ENCODE assay signal across 7 cellular contexts in the genomic region with DNA sequence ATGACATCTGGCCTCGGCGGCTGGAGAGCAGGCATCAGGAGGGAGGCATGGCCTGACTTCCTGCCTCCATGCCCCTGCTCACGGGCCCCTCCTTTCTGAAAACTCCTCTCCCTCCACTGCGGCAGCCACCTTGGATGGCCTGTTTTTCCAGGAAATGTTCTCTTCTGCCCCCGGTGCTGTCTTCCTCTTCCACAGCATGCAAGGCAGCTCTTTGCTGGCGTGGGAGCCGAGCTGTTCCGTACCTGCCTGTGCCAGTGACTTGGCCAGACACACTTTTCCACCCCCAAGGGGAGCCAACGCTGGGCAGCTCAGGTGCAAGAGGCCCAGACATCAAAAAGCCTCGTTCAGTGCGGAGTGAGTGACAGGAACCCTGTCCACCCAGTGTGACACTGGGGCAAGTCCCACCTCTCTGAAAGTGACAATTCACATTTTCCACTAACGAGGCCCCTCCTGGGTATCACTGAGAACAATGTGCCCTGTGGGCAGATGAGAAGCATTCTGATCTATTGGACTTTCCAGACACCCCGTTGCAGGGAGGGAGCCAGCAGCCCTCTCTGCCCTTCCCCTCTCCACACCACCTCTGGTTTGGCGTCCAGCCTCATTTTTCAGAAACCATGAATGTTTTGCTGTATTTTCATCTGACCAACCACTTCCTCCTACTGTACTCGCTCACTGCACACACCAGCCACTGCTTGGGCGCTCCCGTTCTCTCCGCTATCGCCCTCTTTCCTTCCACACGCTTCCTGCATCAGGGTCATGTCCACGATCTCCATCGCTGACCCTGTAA. TPM values are rescaled to one million over a fixed set of nuclear protein-coding genes. Genes with fewer than 3 reads are reported as not detected.
DNase-seq lines count a peak whose midpoint lies in the region; ATAC-seq and TF ChIP-seq lines count a peak whose summit lies in the region.

No MANE protein-coding gene starts in this region.

- H4K20me1 ChIP-seq in neural progenitor cell (ENCODE audit: low read depth) = peaks cover 5% of the 10 kb centered on the region

- ATAC-seq in GM19351 (IDR thresholded peaks at IDR 0.05; ENCODE audit: unreplicated experiment) = peak; percentile 84
- peak; percentile 75 for ATAC-seq in HG03175 (IDR thresholded peaks at IDR 0.05; ENCODE audit: unreplicated experiment)

- no peaks in the 10 kb centered on the region for H3K9me3 Mint-ChIP-seq in neural progenitor cell

- peak; percentile 32 to 74 (median 50) for DNase-seq in activated CD4-positive, CD25-positive, alpha-beta regulatory T cell (lab: John Stamatoyannopoulos, UW)
- DNase-seq in caudate nucleus (lab: John Stamatoyannopoulos, UW) = peak in 22 of 61 donors; percentile 8 to 46 (median 26)
- peak; percentile 18 for DNase-seq in neural progenitor cell (ENCODE audit: low spot score)
- peak in 6 of 49 donors; percentile 15 to 52 (median 32) for DNase-seq in substantia nigra (lab: John Stamatoyannopoulos, UW)
- no peak for DNase-seq in HEK293T (ENCODE audit: extremely low spot score)

- no peaks in the 10 kb centered on the region for H3K36me3 Mint-ChIP-seq in neural progenitor cell

- no peak for TF ChIP-seq CTCF in neural progenitor cell (IDR thresholded peaks at IDR 0.05)

- H3K4me3 ChIP-seq in neural progenitor cell = no peak overlapping the region

- no peaks in the 10 kb centered on the region for H3K9me3 ChIP-seq in neural progenitor cell (ENCODE audit: low read depth)

- peak overlapping the region; percentile 43 for H3K4me2 ChIP-seq in neural progenitor cell

- no peak overlapping the region for H2AFZ ChIP-seq in neural progenitor cell (replicated peaks)

- H3K79me2 ChIP-seq in neural progenitor cell (ENCODE audit: low read depth) = no peaks in the 10 kb centered on the region

- no peaks in the 10 kb centered on the region for H3K27me3 ChIP-seq in neural progenitor cell

- peaks cover 7% of the 10 kb centered on the region for H3F3A ChIP-seq in neural progenitor cell (ENCODE audit: low read depth)

- H3K9ac ChIP-seq in neural progenitor cell = no peak overlapping the region

- peaks cover 16% of the 10 kb centered on the region for H3K4me1 ChIP-seq in neural progenitor cell

- no peaks in the 10 kb centered on the region for H3K36me3 ChIP-seq in neural progenitor cell

- peaks cover 46% of the 10 kb centered on the region for H3K4me1 Mint-ChIP-seq in neural progenitor cell

- peak overlapping the region; percentile 46 for H3K4me3 Mint-ChIP-seq in neural progenitor cell

- POLR2A ChIA-PET in HEK293T (lab: Yijun Ruan, JAX) = no interaction called here

- peak overlapping the region; percentile 91 for H3K27ac Mint-ChIP-seq in neural progenitor cell

- CTCF ChIA-PET in HEK293T (lab: Yijun Ruan, JAX) = interaction anchor here (1.2 kb wide), 1 partner anchor 15 kb away, joined by 4 read pairs; no protein-coding TSS in a partner anchor

- H3K27ac ChIP-seq in caudate nucleus (ENCODE audit: low read depth, low read length) (peak overlapping the region; percentile 63), neural progenitor cell (no peak overlapping the region), substantia nigra (ENCODE audit: low read depth, low read length, poor library complexity, severe bottlenecking) (peak overlapping the region; percentile 59)

- H3K27me3 Mint-ChIP-seq in neural progenitor cell (ENCODE audit: insufficient read depth, low read depth) = peaks cover 12% of the 10 kb centered on the region

TF ChIP-seq in HEK293T, 16 proteins besides CTCF, POLR2A, EP300 and RAD21:
- TF ChIP-seq TARDBP (IDR thresholded peaks at IDR 0.05) (no peak), NFRKB (IDR thresholded peaks at IDR 0.05) (no peak), FOXM1 (IDR thresholded peaks at IDR 0.05; ENCODE audit: borderline replicate concordance) (no peak), LEF1 (IDR thresholded peaks at IDR 0.05; ENCODE audit: borderline replicate concordance) (no peak), ARNT (IDR thresholded peaks at IDR 0.05) (no peak), ZNF384 (IDR thresholded peaks at IDR 0.05) (no peak), SP1 (IDR thresholded peaks at IDR 0.05) (no peak), ELF4 (IDR thresholded peaks at IDR 0.05) (no peak), BHLHE40 (IDR thresholded peaks at IDR 0.05; ENCODE audit: borderline replicate concordance) (no peak), PKNOX1 (IDR thresholded peaks at IDR 0.05) (no peak), SUZ12 (IDR thresholded peaks at IDR 0.05) (no peak), HDGF (IDR thresholded peaks at IDR 0.05; ENCODE audit: borderline replicate concordance) (no peak), FOXA1 (IDR thresholded peaks at IDR 0.05) (no peak), CTBP1 (IDR thresholded peaks at IDR 0.05; ENCODE audit: borderline replicate concordance) (no peak), L3MBTL2 (conservative IDR thresholded peaks at IDR 0.05) (no peak), FOXK2 (IDR thresholded peaks at IDR 0.05) (no peak)

RNA-seq across cellular contexts. Expression of gene NSMCE1, which starts 31.1 kb away (rescaled TPM):
- 44.6 and 83.4 TPM in 2 replicates for total RNA-seq in neural progenitor cell (ENCODE audit: low replicate concordance)

RNA-seq across cellular contexts. Expression of gene KDM8, which starts 34.1 kb away (rescaled TPM):
- total RNA-seq in neural progenitor cell (ENCODE audit: low replicate concordance) = 6.5 and 11.9 TPM in 2 replicates
